Comparison of ENCODE assay signal across 8 cellular contexts in the genomic region with DNA sequence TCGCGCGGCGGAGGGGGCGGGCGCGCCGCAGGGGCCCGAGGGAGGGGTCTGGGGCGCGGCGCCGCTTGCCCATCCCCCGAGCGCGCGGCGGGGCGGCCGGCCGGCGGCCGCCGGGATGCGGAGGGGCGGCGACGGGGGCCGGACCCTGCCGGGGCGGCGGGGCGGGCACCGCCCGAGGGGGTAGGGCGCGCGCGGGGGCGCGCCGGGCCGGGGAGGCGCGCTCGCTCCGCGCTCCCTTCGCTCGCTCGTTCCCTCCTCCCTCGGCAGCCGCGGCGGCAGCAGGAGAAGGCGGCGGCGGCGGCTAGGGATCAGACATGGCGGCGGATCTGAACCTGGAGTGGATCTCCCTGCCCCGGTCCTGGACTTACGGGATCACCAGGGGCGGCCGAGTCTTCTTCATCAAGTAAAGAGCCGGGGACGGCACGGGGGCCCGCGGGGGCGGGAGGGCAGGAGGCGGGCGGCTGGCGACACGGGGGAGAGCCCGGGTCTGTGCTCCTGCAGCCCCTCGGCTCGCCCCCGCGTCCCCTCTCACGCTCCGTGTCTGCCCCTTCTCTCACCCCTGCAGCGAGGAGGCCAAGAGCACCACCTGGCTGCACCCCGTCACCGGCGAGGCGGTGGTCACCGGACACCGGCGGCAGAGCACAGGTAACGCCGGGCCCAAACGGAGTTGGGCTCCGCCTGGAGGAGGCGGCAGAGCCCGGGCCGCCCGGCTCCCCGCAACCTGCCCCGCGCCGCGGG. TPM values are rescaled to one million over a fixed set of nuclear protein-coding genes. Genes with fewer than 3 reads are reported as not detected.
DNase-seq lines count a peak whose midpoint lies in the region; ATAC-seq, FAIRE-seq and TF ChIP-seq lines count a peak whose summit lies in the region.

A gene with protein sequence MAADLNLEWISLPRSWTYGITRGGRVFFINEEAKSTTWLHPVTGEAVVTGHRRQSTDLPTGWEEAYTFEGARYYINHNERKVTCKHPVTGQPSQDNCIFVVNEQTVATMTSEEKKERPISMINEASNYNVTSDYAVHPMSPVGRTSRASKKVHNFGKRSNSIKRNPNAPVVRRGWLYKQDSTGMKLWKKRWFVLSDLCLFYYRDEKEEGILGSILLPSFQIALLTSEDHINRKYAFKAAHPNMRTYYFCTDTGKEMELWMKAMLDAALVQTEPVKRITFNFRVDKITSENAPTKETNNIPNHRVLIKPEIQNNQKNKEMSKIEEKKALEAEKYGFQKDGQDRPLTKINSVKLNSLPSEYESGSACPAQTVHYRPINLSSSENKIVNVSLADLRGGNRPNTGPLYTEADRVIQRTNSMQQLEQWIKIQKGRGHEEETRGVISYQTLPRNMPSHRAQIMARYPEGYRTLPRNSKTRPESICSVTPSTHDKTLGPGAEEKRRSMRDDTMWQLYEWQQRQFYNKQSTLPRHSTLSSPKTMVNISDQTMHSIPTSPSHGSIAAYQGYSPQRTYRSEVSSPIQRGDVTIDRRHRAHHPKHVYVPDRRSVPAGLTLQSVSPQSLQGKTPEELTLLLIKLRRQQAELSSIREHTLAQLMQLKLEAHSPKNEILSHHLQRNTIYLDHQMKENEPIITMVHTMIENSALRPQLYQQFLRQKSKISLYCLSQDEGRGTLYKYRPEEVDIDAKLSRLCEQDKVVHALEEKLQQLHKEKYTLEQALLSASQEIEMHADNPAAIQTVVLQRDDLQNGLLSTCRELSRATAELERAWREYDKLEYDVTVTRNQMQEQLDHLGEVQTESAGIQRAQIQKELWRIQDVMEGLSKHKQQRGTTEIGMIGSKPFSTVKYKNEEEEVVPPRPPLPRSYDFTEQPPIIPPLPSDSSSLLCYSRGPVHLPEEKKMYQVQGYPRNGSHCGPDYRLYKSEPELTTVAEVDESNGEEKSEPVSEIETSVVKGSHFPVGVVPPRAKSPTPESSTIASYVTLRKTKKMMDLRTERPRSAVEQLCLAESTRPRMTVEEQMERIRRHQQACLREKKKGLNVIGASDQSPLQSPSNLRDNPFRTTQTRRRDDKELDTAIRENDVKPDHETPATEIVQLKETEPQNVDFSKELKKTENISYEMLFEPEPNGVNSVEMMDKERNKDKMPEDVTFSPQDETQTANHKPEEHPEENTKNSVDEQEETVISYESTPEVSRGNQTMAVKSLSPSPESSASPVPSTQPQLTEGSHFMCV (plus strand): TSS at position 248 of the 738 bp plus-strand sequence. CDS start 67 bp downstream, at position 315.

- H3K9me3 ChIP-seq in esophagus muscularis mucosa (peaks cover 0 to 25% (median 14%) of the 10 kb centered on the region in 4 donors), mucosa of descending colon (peaks cover 16% of the 10 kb centered on the region)

- no peaks in the 10 kb centered on the region for H3K27me3 ChIP-seq in esophagus muscularis mucosa

- TF ChIP-seq POLR2A in esophagus muscularis mucosa (IDR thresholded peaks at IDR 0.05; ENCODE audit: low read depth), result no peak

- H3K4me3 ChIP-seq in esophagus muscularis mucosa, result peak within 1 kb of the TSS; percentile 86 to 100 (median 98)
- peak within 1 kb of the TSS; percentile 88 for H3K4me3 ChIP-seq in mucosa of descending colon

- peak; percentile 36 for DNase-seq in D721Med (ENCODE audit: insufficient read length, low spot score)
- DNase-seq in HEK293T (ENCODE audit: extremely low spot score), result peak; percentile 74
- peak; percentile 56 for DNase-seq in NCI-H526 treated with DMSO at 0.1 percent for 48 hours (lab: John Stamatoyannopoulos, UW)
- peak; percentile 11 for DNase-seq in activated T-cell treated with anti-CD3 and anti-CD28 coated beads, Interleukin-2, amount 50 U/mL, for 4 hours
- DNase-seq in esophagus muscularis mucosa (ENCODE audit: extremely low spot score), result no peak
- peak; percentile 76 to 86 (median 80) for DNase-seq in mucosa of descending colon
- peak; percentile 38 to 47 for DNase-seq in stimulated activated naive CD8-positive, alpha-beta T cell treated with anti-CD3 and anti-CD28 coated beads, Interleukin-15, amount 100 ng/mL, for 72 hours
- DNase-seq in AML-193 (lab: John Stamatoyannopoulos, UW), result no peak

- CTCF ChIA-PET in HEK293T (lab: Yijun Ruan, JAX), result no interaction called here

- H3K4me1 ChIP-seq in esophagus muscularis mucosa (peaks cover 0 to 30% (median 27%) of the 10 kb centered on the region in 4 donors), mucosa of descending colon (ENCODE audit: low read depth) (peaks cover 9% of the 10 kb centered on the region)

- H3K27me3 Mint-ChIP-seq in activated T-cell treated with anti-CD3 and anti-CD28 coated beads, Interleukin-2, amount 50 U/mL, for 4 hours (ENCODE audit: low read depth), result peaks cover 31% of the 10 kb centered on the region
- H3K27me3 Mint-ChIP-seq in stimulated activated naive CD8-positive, alpha-beta T cell treated with anti-CD3 and anti-CD28 coated beads, Interleukin-15, amount 100 ng/mL, for 72 hours, result peaks cover 32% of the 10 kb centered on the region

- no peak for TF ChIP-seq EP300 in esophagus muscularis mucosa (IDR thresholded peaks at IDR 0.05)

- intact Hi-C loops in esophagus muscularis mucosa (cut with DNase I), result loop anchor here (10.0 kb wide), 1 partner anchor 55 kb away; no protein-coding TSS in a partner anchor
- intact Hi-C loops in mucosa of descending colon (cut with DNase I, micrococcal nuclease), result no loop called here

- ATAC-seq in activated T-cell treated with anti-CD3 and anti-CD28 coated beads, Interleukin-2, amount 50 U/mL, for 4 hours, result peak; percentile 67
- ATAC-seq in mucosa of descending colon, result peak; percentile 89
- ATAC-seq in stimulated activated naive CD8-positive, alpha-beta T cell treated with anti-CD3 and anti-CD28 coated beads, Interleukin-15, amount 100 ng/mL, for 72 hours, result peak; percentile 76

- TF ChIP-seq CTCF in D721Med (IDR thresholded peaks at IDR 0.05; ENCODE audit: insufficient read depth, missing control alignments) (peak; percentile 5), esophagus muscularis mucosa (IDR thresholded peaks at IDR 0.05) (peak; percentile 39 to 50 (median 41)), mucosa of descending colon (IDR thresholded peaks at IDR 0.05) (peak; percentile 31)

- H3K36me3 ChIP-seq in esophagus muscularis mucosa, result no peaks in the 10 kb centered on the region
- H3K36me3 ChIP-seq in mucosa of descending colon (ENCODE audit: low read depth), result no peaks in the 10 kb centered on the region

- peaks cover 16% of the 10 kb centered on the region for H3K4me1 Mint-ChIP-seq in activated T-cell treated with anti-CD3 and anti-CD28 coated beads, Interleukin-2, amount 50 U/mL, for 4 hours (ENCODE audit: low read depth)
- H3K4me1 Mint-ChIP-seq in stimulated activated naive CD8-positive, alpha-beta T cell treated with anti-CD3 and anti-CD28 coated beads, Interleukin-15, amount 100 ng/mL, for 72 hours, result peaks cover 11% of the 10 kb centered on the region

- peaks cover 12% of the 10 kb centered on the region for H3K9me3 Mint-ChIP-seq in activated T-cell treated with anti-CD3 and anti-CD28 coated beads, Interleukin-2, amount 50 U/mL, for 4 hours
- peaks cover 10 to 12% of the 10 kb centered on the region in 2 donors for H3K9me3 Mint-ChIP-seq in stimulated activated naive CD8-positive, alpha-beta T cell treated with anti-CD3 and anti-CD28 coated beads, Interleukin-15, amount 100 ng/mL, for 72 hours

- POLR2A ChIA-PET in HEK293T (lab: Yijun Ruan, JAX), result interaction anchor here (1.6 kb wide), 1 partner anchor 9 kb away, joined by 8 read pairs; no protein-coding TSS in a partner anchor

- WGBS in esophagus muscularis mucosa, result 2% methylated on average over 42 of the region's 103 CpGs

- H3K4me3 Mint-ChIP-seq in activated T-cell treated with anti-CD3 and anti-CD28 coated beads, Interleukin-2, amount 50 U/mL, for 4 hours, result peak within 1 kb of the TSS; percentile 84
- H3K4me3 Mint-ChIP-seq in stimulated activated naive CD8-positive, alpha-beta T cell treated with anti-CD3 and anti-CD28 coated beads, Interleukin-15, amount 100 ng/mL, for 72 hours, result peak within 1 kb of the TSS; percentile 88 to 96

- H3K27ac Mint-ChIP-seq in stimulated activated naive CD8-positive, alpha-beta T cell treated with anti-CD3 and anti-CD28 coated beads, Interleukin-15, amount 100 ng/mL, for 72 hours, result peak within 1 kb of the TSS; percentile 42 to 85

- H3K27ac ChIP-seq in esophagus muscularis mucosa (replicated peaks in 1 of 4), result peak within 1 kb of the TSS; percentile 94 to 97 (median 96)

- no peak for FAIRE-seq in D721Med (lab: Jason Lieb, UNC)

- H3K36me3 Mint-ChIP-seq in activated T-cell treated with anti-CD3 and anti-CD28 coated beads, Interleukin-2, amount 50 U/mL, for 4 hours (ENCODE audit: insufficient read depth), result peaks cover 2% of the 10 kb centered on the region

TF ChIP-seq in HEK293T, 16 proteins besides CTCF, POLR2A, EP300 and RAD21:
- TF ChIP-seq ZNF384 (IDR thresholded peaks at IDR 0.05) (no peak), FOXK2 (IDR thresholded peaks at IDR 0.05) (no peak), CTBP1 (IDR thresholded peaks at IDR 0.05; ENCODE audit: borderline replicate concordance) (no peak), BHLHE40 (IDR thresholded peaks at IDR 0.05; ENCODE audit: borderline replicate concordance) (no peak), FOXA1 (IDR thresholded peaks at IDR 0.05) (no peak), LEF1 (IDR thresholded peaks at IDR 0.05; ENCODE audit: borderline replicate concordance) (no peak), NFRKB (IDR thresholded peaks at IDR 0.05) (no peak), HDGF (IDR thresholded peaks at IDR 0.05; ENCODE audit: borderline replicate concordance) (no peak), ARNT (IDR thresholded peaks at IDR 0.05) (no peak), FOXM1 (IDR thresholded peaks at IDR 0.05; ENCODE audit: borderline replicate concordance) (no peak), TARDBP (IDR thresholded peaks at IDR 0.05) (no peak)
- TF ChIP-seq, protein P1, sequence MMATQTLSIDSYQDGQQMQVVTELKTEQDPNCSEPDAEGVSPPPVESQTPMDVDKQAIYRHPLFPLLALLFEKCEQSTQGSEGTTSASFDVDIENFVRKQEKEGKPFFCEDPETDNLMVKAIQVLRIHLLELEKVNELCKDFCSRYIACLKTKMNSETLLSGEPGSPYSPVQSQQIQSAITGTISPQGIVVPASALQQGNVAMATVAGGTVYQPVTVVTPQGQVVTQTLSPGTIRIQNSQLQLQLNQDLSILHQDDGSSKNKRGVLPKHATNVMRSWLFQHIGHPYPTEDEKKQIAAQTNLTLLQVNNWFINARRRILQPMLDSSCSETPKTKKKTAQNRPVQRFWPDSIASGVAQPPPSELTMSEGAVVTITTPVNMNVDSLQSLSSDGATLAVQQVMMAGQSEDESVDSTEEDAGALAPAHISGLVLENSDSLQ (IDR thresholded peaks at IDR 0.05), result no peak

RNA-seq across cellular contexts. Expression of the gene that starts here (rescaled TPM):
- total RNA-seq in activated T-cell treated with anti-CD3 and anti-CD28 coated beads, Interleukin-2, amount 50 U/mL, for 4 hours, result 1 to 10 TPM in 2 of 3 donors, under 1 TPM in 1; 0.66 to 2.9 (median 2.0) TPM
- total RNA-seq in esophagus muscularis mucosa, result 10 to 100 TPM; 50.7 to 88.5 (median 58.6) TPM
- 10 to 100 TPM; 29.6 to 47.9 (median 36.5) TPM for total RNA-seq in mucosa of descending colon

Comparison
In these comparisons a context has a peak if more than half of its experiments do, and no peak if none do; other contexts are left out.
1. RNA of the gene that starts here (total RNA-seq): 50.7 to 88.5 TPM in esophagus muscularis mucosa and 29.6 to 47.9 TPM in mucosa of descending colon; 0.66 to 2.9 TPM in activated T-cell treated with anti-CD3 and anti-CD28 coated beads, Interleukin-2, amount 50 U/mL, for 4 hours; every median in the first group is over 4 times any median in the second.
2. DNase-seq: peak in D721Med (single experiment), HEK293T (single experiment), NCI-H526 treated with DMSO at 0.1 percent for 48 hours (single experiment), activated T-cell treated with anti-CD3 and anti-CD28 coated beads, Interleukin-2, amount 50 U/mL, for 4 hours (single experiment), mucosa of descending colon (3 of 3) and stimulated activated naive CD8-positive, alpha-beta T cell treated with anti-CD3 and anti-CD28 coated beads, Interleukin-15, amount 100 ng/mL, for 72 hours (2 of 2); none in esophagus muscularis mucosa (single experiment) and AML-193 (0 of 2).
3. Peak in every context shown above with its lines, with median percentiles within 50 percentile points of each other: CTCF ChIP-seq and ATAC-seq.